ENCODE assay signal across 33 cellular contexts in genomic region chr20:40370800-40371199, GRCh38.
"Had no signal": no experiment of that assay in that cellular context is flagged by ENCODE, and none has a peak within 500 bp of the region (broad histone marks: within the 10 kb centered on the region; RNA-seq: fewer than 3 reads in every experiment).

No MANE protein-coding gene starts in this region.

- H3K4me3 ChIP-seq: ascending aorta, cardiac muscle cell, MG63 had no signal

- H3K36me3 ChIP-seq: ascending aorta, cardiac muscle cell, MG63 had no signal

- DNase-seq: activated B cell treated with CpG ODN at 0.5 μM for 24 hours; activated CD4-positive, alpha-beta T cell treated with anti-CD3 and anti-CD28 coated beads for 48 hours; activated CD4-positive, alpha-beta T cell treated with anti-CD3 and anti-CD28 coated beads, Interleukin-2, amount 50 U/mL, for 4 hours; activated CD4-positive, CD25-positive, alpha-beta regulatory T cell treated with anti-CD3 and anti-CD28 coated beads, Interleukin-2, amount 50 U/mL, for 72 hours; activated CD8-positive, alpha-beta T cell treated with anti-CD3 and anti-CD28 coated beads, Interleukin-2, amount 10 ng/mL, durations not matched to agents 7 days and 5 days; activated gamma-delta T cell; activated naive CD4-positive, alpha-beta T cell treated with Interleukin-2 at 50 U/mL for 16 hours; activated naive CD8-positive, alpha-beta T cell treated with anti-CD3 and anti-CD28 coated beads, Interleukin-2, amount 10 ng/mL, durations not matched to agents 7 days and 5 days; activated T-cell treated with anti-CD3 and anti-CD28 coated beads, Interleukin-2, amount 50 U/mL, for 24 hours; amygdala; Karpas-422; KBM-7; MG63; NCI-H1092; NCI-H1436 treated with DMSO at 0.1 percent for 48 hours; NCI-H1694 treated with DMSO at 0.1 percent for 48 hours; NCI-H2029; NCI-H2171 treated with DMSO at 0.1 percent for 48 hours; NCI-H345; NCI-H524 treated with DMSO at 0.1 percent for 48 hours; OCI-M1; SIG-M5; SW 1271; T-helper 1 cell; T-helper 2 cell; T-helper 9 cell had no signal

- H3K4me1 Mint-ChIP-seq: activated B cell treated with CpG ODN at 0.5 μM for 24 hours; activated naive CD4-positive, alpha-beta T cell treated with anti-CD3 and anti-CD28 coated beads, Interleukin-2, amount 50 U/mL, for 24 hours; activated naive CD8-positive, alpha-beta T cell treated with anti-CD3 and anti-CD28 coated beads, Interleukin-2, amount 10 ng/mL, durations not matched to agents 7 days and 5 days; central memory CD8-positive, alpha-beta T cell had no signal

- H3K27me3 ChIP-seq: ascending aorta, cardiac muscle cell had no signal

- H3K4me3 Mint-ChIP-seq: activated B cell treated with CpG ODN at 0.5 μM for 24 hours; activated CD8-positive, alpha-beta T cell treated with anti-CD3 and anti-CD28 coated beads, Interleukin-2, amount 10 ng/mL, durations not matched to agents 7 days and 5 days; activated naive CD4-positive, alpha-beta T cell treated with anti-CD3 and anti-CD28 coated beads, Interleukin-2, amount 50 U/mL, for 24 hours; activated naive CD8-positive, alpha-beta T cell treated with anti-CD3 and anti-CD28 coated beads, Interleukin-2, amount 10 ng/mL, durations not matched to agents 7 days and 5 days; activated T-cell treated with anti-CD3 and anti-CD28 coated beads, Interleukin-2, amount 50 U/mL, for 24 hours; central memory CD8-positive, alpha-beta T cell had no signal

- H3K9me3 ChIP-seq: ascending aorta had no signal

- H3K27ac ChIP-seq: ascending aorta, cardiac muscle cell, VCaP had no signal

- H3K36me3 Mint-ChIP-seq: activated naive CD4-positive, alpha-beta T cell treated with anti-CD3 and anti-CD28 coated beads, Interleukin-2, amount 50 U/mL, for 24 hours; activated naive CD8-positive, alpha-beta T cell treated with anti-CD3 and anti-CD28 coated beads, Interleukin-2, amount 10 ng/mL, durations not matched to agents 7 days and 5 days had no signal

- H3K27me3 Mint-ChIP-seq: activated B cell treated with CpG ODN at 0.5 μM for 24 hours; activated naive CD4-positive, alpha-beta T cell treated with anti-CD3 and anti-CD28 coated beads, Interleukin-2, amount 50 U/mL, for 24 hours; activated naive CD8-positive, alpha-beta T cell treated with anti-CD3 and anti-CD28 coated beads, Interleukin-2, amount 10 ng/mL, durations not matched to agents 7 days and 5 days; activated T-cell treated with anti-CD3 and anti-CD28 coated beads, Interleukin-2, amount 50 U/mL, for 24 hours had no signal

- H3K27ac Mint-ChIP-seq: activated B cell treated with CpG ODN at 0.5 μM for 24 hours; activated CD8-positive, alpha-beta T cell treated with anti-CD3 and anti-CD28 coated beads, Interleukin-2, amount 10 ng/mL, durations not matched to agents 7 days and 5 days; activated naive CD4-positive, alpha-beta T cell treated with anti-CD3 and anti-CD28 coated beads, Interleukin-2, amount 50 U/mL, for 24 hours; activated naive CD8-positive, alpha-beta T cell treated with anti-CD3 and anti-CD28 coated beads, Interleukin-2, amount 10 ng/mL, durations not matched to agents 7 days and 5 days; activated T-cell treated with anti-CD3 and anti-CD28 coated beads, Interleukin-2, amount 50 U/mL, for 24 hours; activated T-helper 2 cell treated with anti-CD3 and anti-CD28 coated beads, Interferon-gamma antibody, Interleukin-2, Interleukin-4, amounts not matched to agents 10 μg/mL and 5 μg/mL and 100 μg/mL, durations not matched to agents 14 hours and 24 hours and 36 hours had no signal

- H3K4me1 ChIP-seq: ascending aorta had no signal

- H3K9me3 Mint-ChIP-seq: activated naive CD8-positive, alpha-beta T cell treated with anti-CD3 and anti-CD28 coated beads, Interleukin-2, amount 10 ng/mL, durations not matched to agents 7 days and 5 days; activated T-helper 2 cell treated with anti-CD3 and anti-CD28 coated beads, Interferon-gamma antibody, Interleukin-2, Interleukin-4, amounts not matched to agents 10 μg/mL and 5 μg/mL and 100 μg/mL, durations not matched to agents 14 hours and 24 hours and 36 hours; central memory CD8-positive, alpha-beta T cell had no signal

- ATAC-seq: activated CD8-positive, alpha-beta T cell treated with anti-CD3 and anti-CD28 coated beads, Interleukin-2, amount 10 ng/mL, durations not matched to agents 7 days and 5 days; Panc1 had no signal
